Comparison of ENCODE assay signal across 9 cellular contexts in genomic region chr16:24858219-24859041, GRCh38.
A peak's percentile ranks its signal among the peaks of the same experiment; 100 is the strongest.
DNase-seq lines count a peak whose midpoint lies in the region; ATAC-seq and TF ChIP-seq lines count a peak whose summit lies in the region.
"Had no signal": no experiment of that assay in that cellular context is flagged by ENCODE, and none has a peak within 500 bp of the region (broad histone marks: within the 10 kb centered on the region; RNA-seq: fewer than 3 reads in every experiment).

No MANE protein-coding gene starts in this region.

- peaks cover 3% of the 10 kb centered on the region for H3K9me3 Mint-ChIP-seq in activated T-cell treated with anti-CD3 and anti-CD28 coated beads, Interleukin-2, amount 50 U/mL, for 24 hours
- H3K9me3 Mint-ChIP-seq: stimulated activated naive CD8-positive, alpha-beta T cell treated with anti-CD3 and anti-CD28 coated beads, Interleukin-15, Interleukin-2, amounts not matched to agents 100 ng/mL and 50 ng/mL, for 24 hours had no signal

- no peaks in the 10 kb centered on the region for H3K36me3 Mint-ChIP-seq in activated T-cell treated with anti-CD3 and anti-CD28 coated beads, Interleukin-2, amount 50 U/mL, for 24 hours (ENCODE audit: low read depth)

- no peak overlapping the region for H3K4me3 Mint-ChIP-seq in activated T-cell treated with anti-CD3 and anti-CD28 coated beads, Interleukin-2, amount 50 U/mL, for 24 hours
- H3K4me3 Mint-ChIP-seq: stimulated activated naive CD8-positive, alpha-beta T cell treated with anti-CD3 and anti-CD28 coated beads, Interleukin-15, Interleukin-2, amounts not matched to agents 100 ng/mL and 50 ng/mL, for 24 hours had no signal

- no peak overlapping the region for H3K27ac Mint-ChIP-seq in activated T-cell treated with anti-CD3 and anti-CD28 coated beads, Interleukin-2, amount 50 U/mL, for 24 hours
- H3K27ac Mint-ChIP-seq: stimulated activated naive CD8-positive, alpha-beta T cell treated with anti-CD3 and anti-CD28 coated beads, Interleukin-15, Interleukin-2, amounts not matched to agents 100 ng/mL and 50 ng/mL, for 24 hours had no signal

- H3K4me1 Mint-ChIP-seq in activated T-cell treated with anti-CD3 and anti-CD28 coated beads, Interleukin-2, amount 50 U/mL, for 24 hours (ENCODE audit: low read depth) = peaks cover 3% of the 10 kb centered on the region

- peaks cover 15% of the 10 kb centered on the region for H3K27me3 Mint-ChIP-seq in activated T-cell treated with anti-CD3 and anti-CD28 coated beads, Interleukin-2, amount 50 U/mL, for 24 hours

- no peak for TF ChIP-seq POLR2A in NB4 (IDR thresholded peaks at IDR 0.05; ENCODE audit: extremely low read depth, insufficient read length)

- DNase-seq in ELF-1 (ENCODE audit: low read depth, low spot score) (peak; percentile 75), NB4 (ENCODE audit: low read depth) (peak; percentile 75), glomerular visceral epithelial cell (ENCODE audit: extremely low spot score) (peak; percentile 57), DMS79 (lab: John Stamatoyannopoulos, UW) (no peak), NCI-H1092 treated with DMSO at 0.1 percent for 48 hours (lab: John Stamatoyannopoulos, UW) (no peak)
- DNase-seq in activated T-cell treated with anti-CD3 and anti-CD28 coated beads, Interleukin-2, amount 50 U/mL, for 24 hours = peak; percentile 59
- DNase-seq in stimulated activated CD4-positive, alpha-beta T cell treated with anti-CD3 and anti-CD28 coated beads, Interleukin-12 subunit alpha, Interleukin-12 subunit beta, amount 100 ng/mL, for 4 hours = peak; percentile 31

- TF ChIP-seq CTCF in NB4 (IDR thresholded peaks at IDR 0.05; ENCODE audit: low read depth, low read length) = no peak

- ATAC-seq in HG02981 (IDR thresholded peaks at IDR 0.05; ENCODE audit: unreplicated experiment) = no peak

- H3K4me3 ChIP-seq in NB4 (ENCODE audit: low read depth, low read length) = no peak overlapping the region

Comparison
In these comparisons a context has a peak if more than half of its experiments do, and no peak if none do; other contexts are left out.
1. DNase-seq: peak in ELF-1 (single experiment), NB4 (single experiment), activated T-cell treated with anti-CD3 and anti-CD28 coated beads, Interleukin-2, amount 50 U/mL, for 24 hours (single experiment), glomerular visceral epithelial cell (single experiment) and stimulated activated CD4-positive, alpha-beta T cell treated with anti-CD3 and anti-CD28 coated beads, Interleukin-12 subunit alpha, Interleukin-12 subunit beta, amount 100 ng/mL, for 4 hours (single experiment); none in DMS79 (single experiment) and NCI-H1092 treated with DMSO at 0.1 percent for 48 hours (single experiment).